In genomic region chr2:20593072-20594034, GRCh38 we compare ENCODE assay signal across 1 cellular context.
TF ChIP-seq lines count a peak whose summit lies in the region.

No MANE protein-coding gene starts in this region.

TF ChIP-seq in HepG2, 621 proteins besides CTCF, POLR2A, EP300 and RAD21 (continued from another document and continues in another):
- TF ChIP-seq GTF2F1 (IDR thresholded peaks at IDR 0.05; ENCODE audit: low read length) (peak; percentile 11; the same call in 1 of the 2 replicates), RERE (CRISPR knock-in tag; IDR thresholded peaks at IDR 0.05; ENCODE audit: low read depth) (peak; percentile 98), ZNF253 (CRISPR knock-in tag; IDR thresholded peaks at IDR 0.05; ENCODE audit: borderline replicate concordance) (peak; percentile 69), JUNB (CRISPR knock-in tag; IDR thresholded peaks at IDR 0.05; ENCODE audit: borderline replicate concordance) (peak; percentile 100), HCFC1 (IDR thresholded peaks at IDR 0.05; ENCODE audit: low read depth, low read length) (no peak), ZNF589 (CRISPR knock-in tag; conservative IDR thresholded peaks at IDR 0.05) (peak; percentile 87), ZNF790 (CRISPR knock-in tag; IDR thresholded peaks at IDR 0.05; ENCODE audit: borderline replicate concordance) (peak; percentile 69; the same call in 1 of the 2 replicates), DNMT1 (CRISPR knock-in tag; IDR thresholded peaks at IDR 0.05) (peak; percentile 19; the same call in 1 of the 2 replicates), MIXL1 (CRISPR knock-in tag; IDR thresholded peaks at IDR 0.05) (peak; percentile 85; the same call in 1 of the 2 replicates), PHF8 (CRISPR knock-in tag; IDR thresholded peaks at IDR 0.05) (peak; percentile 43), ZNF777 (CRISPR knock-in tag; IDR thresholded peaks at IDR 0.05) (0 out of 2 replicates have a peak, but pooled peaks have one; percentile 25), TRIM22 (IDR thresholded peaks at IDR 0.05) (no peak), TOPORS (CRISPR knock-in tag; IDR thresholded peaks at IDR 0.05) (peak; percentile 100), ZNF7 (CRISPR knock-in tag; IDR thresholded peaks at IDR 0.05) (no peak), KDM1A (CRISPR knock-in tag; IDR thresholded peaks at IDR 0.05) (peak; percentile 74), TCF7 (IDR thresholded peaks at IDR 0.05; ENCODE audit: low read depth) (peak; percentile 99), FOXA3 (CRISPR knock-in tag; IDR thresholded peaks at IDR 0.05) (peak; percentile 97), IRF1 (CRISPR knock-in tag; IDR thresholded peaks at IDR 0.05; ENCODE audit: low read depth) (peak; percentile 58; the same call in 1 of the 2 replicates), TRAFD1 (CRISPR knock-in tag; IDR thresholded peaks at IDR 0.05; ENCODE audit: borderline replicate concordance) (peak; percentile 78; the same call in 1 of the 2 replicates), ZNF33B (CRISPR knock-in tag; IDR thresholded peaks at IDR 0.05) (peak; percentile 71), SMAD9 (CRISPR knock-in tag; IDR thresholded peaks at IDR 0.05) (0 out of 2 replicates have a peak, but pooled peaks have one; percentile 83), ZNF280D (CRISPR knock-in tag; IDR thresholded peaks at IDR 0.05) (peak; percentile 98), GATA4 (IDR thresholded peaks at IDR 0.05; ENCODE audit: borderline replicate concordance, low read depth) (peak; percentile 98), TFDP1 (CRISPR knock-in tag; IDR thresholded peaks at IDR 0.05; ENCODE audit: borderline replicate concordance) (peak; percentile 72; the same call in 1 of the 2 replicates), MTERF4 (CRISPR knock-in tag; IDR thresholded peaks at IDR 0.05) (peak; percentile 91; the same call in 1 of the 2 replicates), SALL2 (CRISPR knock-in tag; IDR thresholded peaks at IDR 0.05) (peak; percentile 88), FOXA1 (IDR thresholded peaks at IDR 0.05) (peak; percentile 92), FOXA1 (CRISPR knock-in tag; IDR thresholded peaks at IDR 0.05) (peak; percentile 98), ZNF552 (CRISPR knock-in tag; IDR thresholded peaks at IDR 0.05; ENCODE audit: borderline replicate concordance) (peak; percentile 93), KAT8 (CRISPR knock-in tag; IDR thresholded peaks at IDR 0.05) (peak; percentile 88), ZNF710 (CRISPR knock-in tag; IDR thresholded peaks at IDR 0.05; ENCODE audit: borderline replicate concordance) (peak; percentile 100), DPF2 (CRISPR knock-in tag; IDR thresholded peaks at IDR 0.05; ENCODE audit: borderline replicate concordance, low read depth) (peak; percentile 98), POGZ (CRISPR knock-in tag; IDR thresholded peaks at IDR 0.05) (peak; percentile 94), ZNF574 (CRISPR knock-in tag; IDR thresholded peaks at IDR 0.05) (peak; percentile 91), NR2C2 (CRISPR knock-in tag; IDR thresholded peaks at IDR 0.05; ENCODE audit: borderline replicate concordance) (peak; percentile 96), ZNF720 (CRISPR knock-in tag; IDR thresholded peaks at IDR 0.05) (peak; percentile 80; the same call in 1 of the 2 replicates), ZBTB26 (CRISPR knock-in tag; IDR thresholded peaks at IDR 0.05; ENCODE audit: borderline replicate concordance) (peak; percentile 59), RELA (CRISPR knock-in tag; IDR thresholded peaks at IDR 0.05) (peak; percentile 80)
